29 cellular contexts compared by ENCODE assay signal in the genomic region with DNA sequence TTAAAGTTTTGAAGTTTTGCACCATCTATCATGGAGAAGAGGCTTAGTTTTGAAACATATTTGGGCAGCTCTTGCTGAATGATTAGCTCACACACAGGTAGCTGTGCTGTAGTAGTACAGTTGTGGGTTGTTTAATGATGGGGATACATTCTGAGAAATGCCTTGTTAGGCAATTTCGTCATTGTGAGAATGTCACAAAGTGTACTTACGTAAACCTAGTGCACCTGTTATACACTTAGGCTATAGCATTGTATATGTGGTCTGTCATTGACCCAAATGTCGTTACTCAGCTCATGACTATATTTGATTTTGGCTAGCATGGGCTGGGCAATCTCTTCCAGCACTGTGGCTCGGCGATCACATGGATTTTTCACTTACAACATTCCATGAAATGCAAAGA.
"Had no signal": no experiment of that assay in that cellular context is flagged by ENCODE, and none has a peak within 500 bp of the region (broad histone marks: within the 10 kb centered on the region; RNA-seq: fewer than 3 reads in every experiment).

No MANE protein-coding gene starts in this region.

- H3K4me3 ChIP-seq: left ventricle myocardium inferior, lung, mucosa of descending colon, right atrium auricular region, right lobe of liver, skin epidermis, stomach, testis, thyroid gland, transverse colon, upper lobe of left lung, vagina had no signal

- DNase-seq: hypothalamus; immature natural killer cell; left ventricle myocardium inferior; mesendoderm; midbrain; mucosa of descending colon; naive thymus-derived CD4-positive, alpha-beta T cell; nucleus accumbens; right lobe of liver; stimulated activated CD4-positive, alpha-beta T cell treated with anti-CD3 and anti-CD28 coated beads, Interleukin-12 subunit alpha, Interleukin-12 subunit beta, amount 100 ng/mL, for 4 hours; stimulated activated CD4-positive, alpha-beta T cell treated with anti-CD3 and anti-CD28 coated beads, Interleukin-15, amount 100 ng/mL, for 24 hours; stimulated activated CD4-positive, alpha-beta T cell treated with anti-CD3 and anti-CD28 coated beads, Interleukin-2, amount 100 ng/mL, for 24 hours; stimulated activated CD4-positive, alpha-beta T cell treated with anti-CD3 and anti-CD28 coated beads, Interleukin-4, amount 100 ng/mL, for 1 hour; stimulated activated naive B cell treated with anti-CD40 and anti-IgM and Interleukin-4, amounts not matched to agents 10 μg/mL and 1 μg/mL and 100 μg/mL, for 72 hours; stimulated activated naive CD8-positive, alpha-beta T cell treated with anti-CD3 and anti-CD28 coated beads, Interleukin-15, Interleukin-2, amounts not matched to agents 100 U/mL and 50 U/mL, for 24 hours; stomach; testis; transverse colon; upper lobe of left lung had no signal

- H3K27me3 ChIP-seq: right atrium auricular region, right lobe of liver, stomach, testis, thyroid gland, transverse colon, upper lobe of left lung, vagina had no signal

- H3K79me2 ChIP-seq: parathyroid adenoma had no signal

- H3K27me3 Mint-ChIP-seq: naive thymus-derived CD4-positive, alpha-beta T cell; stimulated activated naive B cell treated with anti-CD40 and anti-IgM and Interleukin-4, amounts not matched to agents 10 μg/mL and 1 μg/mL and 100 μg/mL, for 72 hours had no signal

- H3K4me1 Mint-ChIP-seq: immature natural killer cell; naive thymus-derived CD4-positive, alpha-beta T cell; neural crest cell; stimulated activated naive B cell treated with anti-CD40 and anti-IgM and Interleukin-4, amounts not matched to agents 10 μg/mL and 1 μg/mL and 100 μg/mL, for 72 hours had no signal

- H3K9me3 Mint-ChIP-seq: nephron, neural crest cell had no signal

- H2AFZ ChIP-seq: parathyroid adenoma had no signal

- FAIRE-seq: islet of Langerhans had no signal

- ATAC-seq: mucosa of descending colon; naive thymus-derived CD4-positive, alpha-beta T cell; right lobe of liver; stimulated activated naive B cell treated with anti-CD40 and anti-IgM and Interleukin-4, amounts not matched to agents 10 μg/mL and 1 μg/mL and 100 μg/mL, for 72 hours; stimulated activated naive CD8-positive, alpha-beta T cell treated with anti-CD3 and anti-CD28 coated beads, Interleukin-15, Interleukin-2, amounts not matched to agents 100 U/mL and 50 U/mL, for 24 hours had no signal

- H3K27ac Mint-ChIP-seq: immature natural killer cell; naive thymus-derived CD4-positive, alpha-beta T cell; nephron; progenitor cell of endocrine pancreas; stimulated activated naive B cell treated with anti-CD40 and anti-IgM and Interleukin-4, amounts not matched to agents 10 μg/mL and 1 μg/mL and 100 μg/mL, for 72 hours had no signal

- H3K36me3 ChIP-seq: left ventricle myocardium inferior, right atrium auricular region, right lobe of liver, stomach, thyroid gland, transverse colon, upper lobe of left lung, vagina had no signal

- H3K9ac ChIP-seq: parathyroid adenoma had no signal

- H3K9me3 ChIP-seq: left ventricle myocardium inferior, mucosa of descending colon, right atrium auricular region, right lobe of liver, stomach, testis, thyroid gland, transverse colon, upper lobe of left lung, vagina had no signal

- H3K4me3 Mint-ChIP-seq: immature natural killer cell; naive thymus-derived CD4-positive, alpha-beta T cell; nephron; neural crest cell; stimulated activated naive B cell treated with anti-CD40 and anti-IgM and Interleukin-4, amounts not matched to agents 10 μg/mL and 1 μg/mL and 100 μg/mL, for 72 hours had no signal

- H3K4me1 ChIP-seq: parathyroid adenoma, right lobe of liver, transverse colon, upper lobe of left lung had no signal

- H3K36me3 Mint-ChIP-seq: immature natural killer cell; naive thymus-derived CD4-positive, alpha-beta T cell; stimulated activated naive B cell treated with anti-CD40 and anti-IgM and Interleukin-4, amounts not matched to agents 10 μg/mL and 1 μg/mL and 100 μg/mL, for 72 hours had no signal

- H3K27ac ChIP-seq: left ventricle myocardium inferior, parathyroid adenoma, right atrium auricular region, right lobe of liver, skin epidermis, stomach, testis, thyroid gland, transverse colon, upper lobe of left lung, vagina had no signal
